ENCODE assay signal across 12 cellular contexts in the genomic region with DNA sequence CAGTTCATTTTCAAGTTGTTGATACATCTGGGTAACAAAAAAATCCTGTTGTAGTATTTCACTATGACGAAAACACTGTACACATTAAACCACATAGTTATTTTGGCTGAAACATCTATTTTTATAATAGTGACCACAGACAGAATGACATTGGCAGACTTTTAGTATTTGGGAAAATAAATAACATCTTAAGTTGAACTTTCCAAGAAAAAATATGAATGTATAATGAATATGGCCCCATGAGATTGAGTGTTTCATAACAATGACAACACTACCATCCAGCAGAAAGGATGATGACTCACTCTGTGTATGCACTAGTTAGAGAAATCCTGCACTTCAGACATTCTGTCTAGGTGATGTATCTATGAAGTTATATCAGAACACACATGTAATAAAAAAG.
DNase-seq lines count a peak whose midpoint lies in the region; ATAC-seq and TF ChIP-seq lines count a peak whose summit lies in the region.
"Had no signal": no experiment of that assay in that cellular context is flagged by ENCODE, and none has a peak within 500 bp of the region (broad histone marks: within the 10 kb centered on the region; RNA-seq: fewer than 3 reads in every experiment).

No MANE protein-coding gene starts in this region.

- no peaks in the 10 kb centered on the region for H3K9me2 ChIP-seq in GM23248 (ENCODE audit: insufficient read depth)

- no peaks in the 10 kb centered on the region for H3K36me3 ChIP-seq in GM23248 (ENCODE audit: low read depth)
- H3K36me3 ChIP-seq: lower lobe of right lung had no signal

- DNase-seq in GM23248: peak; percentile 84
- peak; percentile 11 for DNase-seq in RPMI7951 (ENCODE audit: low read depth)
- peak; percentile 90 for DNase-seq in fibroblast of mammary gland (ENCODE audit: low read depth)
- no peak for DNase-seq in sciatic nerve (ENCODE audit: low spot score)
- no peak for DNase-seq in NOMO-1 (lab: John Stamatoyannopoulos, UW; ENCODE audit: unreplicated experiment in 2 of 2)
- no peak for DNase-seq in central memory CD4-positive, alpha-beta T cell
- DNase-seq in GOT3 (lab: John Stamatoyannopoulos, UW): no peak
- DNase-seq in DMS153 (lab: John Stamatoyannopoulos, UW): no peak
- DNase-seq: activated CD4-positive, alpha-beta T cell treated with anti-CD3 and anti-CD28 coated beads, Interleukin-2, amount 10 ng/mL, durations not matched to agents 24 days and 14 days; glutamatergic neuron; lower lobe of right lung; NCI-H1092 had no signal

- in situ Hi-C loops in GM23248 (cut with MboI): no loop called here

- no peak overlapping the region for H2AFZ ChIP-seq in GM23248

- H3K27me3 ChIP-seq in GM23248 (replicated peaks; ENCODE audit: insufficient read depth): no peaks in the 10 kb centered on the region

- H3K4me2 ChIP-seq in GM23248 (ENCODE audit: unreplicated experiment): no peak overlapping the region

- H3K4me3 ChIP-seq in GM23248 (no peak overlapping the region), fibroblast of mammary gland (ENCODE audit: control insufficient read depth, low read depth, low read length) (no peak overlapping the region)
- H3K4me3 ChIP-seq: lower lobe of right lung had no signal

- intact Hi-C loops in sciatic nerve (cut with DNase I): no loop called here

- 16 to 32% methylated on average over 1 of the region's 1 CpG for WGBS in GM23248 (ENCODE audit: low coverage in 1 of 2, low lambda C conversion rate in 2 of 2, missing lambda C conversion rate in 2 of 2), 2 experiments

- H3F3A ChIP-seq in GM23248 (ENCODE audit: insufficient read depth): peaks cover 8% of the 10 kb centered on the region; the same call in 1 of the 2 replicates

- no peaks in the 10 kb centered on the region for H4K20me1 ChIP-seq in GM23248 (ENCODE audit: insufficient read depth)

- no peak for TF ChIP-seq CTCF in fibroblast of mammary gland (conservative IDR thresholded peaks at IDR 0.05; ENCODE audit: control insufficient read depth, insufficient read depth, low read depth, low read length)

- H3K4me1 ChIP-seq in GM23248 (ENCODE audit: insufficient read depth): peaks cover 11% of the 10 kb centered on the region; the same call in 1 of the 2 replicates
- H3K4me1 ChIP-seq: lower lobe of right lung had no signal

- H3K79me2 ChIP-seq in GM23248 (ENCODE audit: insufficient read depth): no peaks in the 10 kb centered on the region

- no peaks in the 10 kb centered on the region for H3K9me3 ChIP-seq in GM23248 (ENCODE audit: low read depth)
- H3K9me3 ChIP-seq: lower lobe of right lung had no signal

- ATAC-seq in sciatic nerve: peak; percentile 94
- ATAC-seq: lower lobe of right lung had no signal

- H3K9ac ChIP-seq in GM23248: no peak overlapping the region

- H3K27ac ChIP-seq in GM23248: no peak overlapping the region
- H3K27ac ChIP-seq: lower lobe of right lung had no signal

Comparison
In these comparisons a context has a peak if more than half of its experiments do, and no peak if none do; other contexts are left out.
1. DNase-seq: peak in GM23248 (single experiment), RPMI7951 (single experiment) and fibroblast of mammary gland (single experiment); none in sciatic nerve (single experiment), NOMO-1 (0 of 2), central memory CD4-positive, alpha-beta T cell (single experiment), GOT3 (single experiment) and DMS153 (single experiment).